ENCODE assay signal across 23 cellular contexts in genomic region chr5:125034331-125034730, GRCh38.
"Had no signal": no experiment of that assay in that cellular context is flagged by ENCODE, and none has a peak within 500 bp of the region (broad histone marks: within the 10 kb centered on the region; RNA-seq: fewer than 3 reads in every experiment).

No MANE protein-coding gene starts in this region.

- H3K27ac ChIP-seq: brain microvascular endothelial cell, foreskin keratinocyte, left lung, neural progenitor cell, ovary, spleen, tibial artery had no signal

- H3K4me2 ChIP-seq: neural progenitor cell had no signal

- H3K36me3 ChIP-seq: brain microvascular endothelial cell, left lung, neural progenitor cell, ovary, spleen, tibial artery had no signal

- ATAC-seq: activated CD8-positive, alpha-beta T cell treated with anti-CD3 and anti-CD28 coated beads for 36 hours; foreskin keratinocyte; left lung; naive thymus-derived CD4-positive, alpha-beta T cell; sciatic nerve; stimulated activated memory B cell treated with anti-CD40 and anti-IgM and Interleukin-4, amounts not matched to agents 10 μg/mL and 1 μg/mL and 100 μg/mL, for 72 hours; T-cell had no signal

- H3K27me3 ChIP-seq: brain microvascular endothelial cell, foreskin keratinocyte, left lung, neural progenitor cell, ovary, spleen, tibial artery had no signal

- DNase-seq: activated CD4-positive, alpha-beta T cell treated with anti-CD3 and anti-CD28 coated beads, Interleukin-2, amount 10 ng/mL, durations not matched to agents 24 days and 14 days; activated CD8-positive, alpha-beta T cell treated with anti-CD3 and anti-CD28 coated beads for 36 hours; activated naive CD4-positive, alpha-beta T cell treated with Interleukin-2 at 50 U/mL for 16 hours; activated T-cell treated with anti-CD3 and anti-CD28 coated beads, Interleukin-2, amount 50 U/mL, for 1 hour; anterior cingulate cortex; brain microvascular endothelial cell; central memory CD4-positive, alpha-beta T cell; foreskin keratinocyte; glutamatergic neuron; hippocampal formation; islet precursor cell; naive thymus-derived CD4-positive, alpha-beta T cell; ovary; spleen; stimulated activated CD4-positive, alpha-beta T cell treated with anti-CD3 and anti-CD28 coated beads, Interleukin-4, amount 100 ng/mL, for 4 hours; T-cell; tibial artery had no signal

- H3K9ac ChIP-seq: neural progenitor cell had no signal

- H3K9me3 ChIP-seq: left lung, ovary, spleen, tibial artery had no signal

- H3K4me1 ChIP-seq: foreskin keratinocyte, left lung, neural progenitor cell, tibial artery had no signal

- H3K4me3 ChIP-seq: left lung, neural progenitor cell, ovary, spleen, tibial artery had no signal

- FAIRE-seq: colon, urothelium cell line had no signal

- H2AFZ ChIP-seq: neural progenitor cell had no signal
